ENCODE assay signal across 8 cellular contexts in genomic region chr15:63497642-63498100, GRCh38. TPM values are rescaled to one million over a fixed set of nuclear protein-coding genes. Genes with fewer than 3 reads are reported as not detected.
DNase-seq lines count a peak whose midpoint lies in the region; ATAC-seq, FAIRE-seq and TF ChIP-seq lines count a peak whose summit lies in the region.

No MANE protein-coding gene starts in this region.

- H3K36me3 Mint-ChIP-seq in natural killer cell treated with Interleukin-12 subunit alpha and Interleukin-12 subunit beta and Interleukin-15 and Interleukin-18, amount 100 ng/mL, for 72 hours = no peaks in the 10 kb centered on the region

- TF ChIP-seq POLR2A in GM12891 (IDR thresholded peaks at IDR 0.05; ENCODE audit: low read depth, low read length) (no peak), Raji (IDR thresholded peaks at IDR 0.05; ENCODE audit: insufficient read depth, low read depth, low read length) (peak; percentile 11; the same call in 1 of the 2 replicates)

- DNase-seq in GM12891 (ENCODE audit: insufficient read length, low spot score) = no peak
- peak; percentile 68 for DNase-seq in activated naive CD4-positive, alpha-beta T cell treated with Interleukin-2 at 50 U/mL for 16 hours
- DNase-seq in natural killer cell treated with Interleukin-12 subunit alpha and Interleukin-12 subunit beta and Interleukin-15 and Interleukin-18, amount 100 ng/mL, for 72 hours (ENCODE audit: low spot score) = peak; percentile 90
- DNase-seq in DMS53 (lab: John Stamatoyannopoulos, UW) = no peak
- no peak for DNase-seq in NCI-H2196 (lab: John Stamatoyannopoulos, UW; ENCODE audit: unreplicated experiment)

- no peaks in the 10 kb centered on the region for H3K9me3 Mint-ChIP-seq in natural killer cell treated with Interleukin-12 subunit alpha and Interleukin-12 subunit beta and Interleukin-15 and Interleukin-18, amount 100 ng/mL, for 72 hours

- FAIRE-seq in GM12891 (lab: Jason Lieb, UNC) = peak; percentile 87

- H3K27me3 Mint-ChIP-seq in natural killer cell treated with Interleukin-12 subunit alpha and Interleukin-12 subunit beta and Interleukin-15 and Interleukin-18, amount 100 ng/mL, for 72 hours = peaks cover 0 to 2% of the 10 kb centered on the region in 2 donors

- peak; percentile 83 to 85 for ATAC-seq in natural killer cell treated with Interleukin-12 subunit alpha and Interleukin-12 subunit beta and Interleukin-15 and Interleukin-18, amount 100 ng/mL, for 72 hours
- ATAC-seq in GM21381 (IDR thresholded peaks at IDR 0.05; ENCODE audit: unreplicated experiment) (no peak), HG02970 (IDR thresholded peaks at IDR 0.05; ENCODE audit: low FRiP score, unreplicated experiment) (no peak)

- no peak overlapping the region for H3K27ac Mint-ChIP-seq in natural killer cell treated with Interleukin-12 subunit alpha and Interleukin-12 subunit beta and Interleukin-15 and Interleukin-18, amount 100 ng/mL, for 72 hours

- peaks cover 56 to 64% of the 10 kb centered on the region in 2 donors for H3K4me1 Mint-ChIP-seq in natural killer cell treated with Interleukin-12 subunit alpha and Interleukin-12 subunit beta and Interleukin-15 and Interleukin-18, amount 100 ng/mL, for 72 hours (ENCODE audit: low read depth in 2 of 2)

- no peak overlapping the region for H3K4me3 Mint-ChIP-seq in natural killer cell treated with Interleukin-12 subunit alpha and Interleukin-12 subunit beta and Interleukin-15 and Interleukin-18, amount 100 ng/mL, for 72 hours

TF ChIP-seq in GM12891, 5 proteins besides CTCF, POLR2A, EP300 and RAD21:
- TF ChIP-seq SPI1 (IDR thresholded peaks at IDR 0.05; ENCODE audit: low read depth, low read length) = peak; percentile 39; the same call in 1 of the 2 replicates
- TF ChIP-seq TAF1 (IDR thresholded peaks at IDR 0.05; ENCODE audit: low read depth, low read length) = no peak

RNA-seq across cellular contexts. Expression of gene USP3, which starts 6.7 kb away (rescaled TPM):
- 21.5 TPM for polyA plus RNA-seq in GM12891 (2012; ENCODE audit: low read depth, missing spikeins)
- total RNA-seq in natural killer cell treated with Interleukin-12 subunit alpha and Interleukin-12 subunit beta and Interleukin-15 and Interleukin-18, amount 100 ng/mL, for 72 hours = 10 to 100 TPM; 70.0 to 75.3 TPM

Comparison
In these comparisons a context has a peak if more than half of its experiments do, and no peak if none do; other contexts are left out.
1. DNase-seq: peak in activated naive CD4-positive, alpha-beta T cell treated with Interleukin-2 at 50 U/mL for 16 hours (single experiment) and natural killer cell treated with Interleukin-12 subunit alpha and Interleukin-12 subunit beta and Interleukin-15 and Interleukin-18, amount 100 ng/mL, for 72 hours (single experiment); none in GM12891 (single experiment), DMS53 (single experiment) and NCI-H2196 (single experiment).
2. ATAC-seq: peak in natural killer cell treated with Interleukin-12 subunit alpha and Interleukin-12 subunit beta and Interleukin-15 and Interleukin-18, amount 100 ng/mL, for 72 hours (2 of 2); none in GM21381 (single experiment) and HG02970 (single experiment).